In the genomic region with DNA sequence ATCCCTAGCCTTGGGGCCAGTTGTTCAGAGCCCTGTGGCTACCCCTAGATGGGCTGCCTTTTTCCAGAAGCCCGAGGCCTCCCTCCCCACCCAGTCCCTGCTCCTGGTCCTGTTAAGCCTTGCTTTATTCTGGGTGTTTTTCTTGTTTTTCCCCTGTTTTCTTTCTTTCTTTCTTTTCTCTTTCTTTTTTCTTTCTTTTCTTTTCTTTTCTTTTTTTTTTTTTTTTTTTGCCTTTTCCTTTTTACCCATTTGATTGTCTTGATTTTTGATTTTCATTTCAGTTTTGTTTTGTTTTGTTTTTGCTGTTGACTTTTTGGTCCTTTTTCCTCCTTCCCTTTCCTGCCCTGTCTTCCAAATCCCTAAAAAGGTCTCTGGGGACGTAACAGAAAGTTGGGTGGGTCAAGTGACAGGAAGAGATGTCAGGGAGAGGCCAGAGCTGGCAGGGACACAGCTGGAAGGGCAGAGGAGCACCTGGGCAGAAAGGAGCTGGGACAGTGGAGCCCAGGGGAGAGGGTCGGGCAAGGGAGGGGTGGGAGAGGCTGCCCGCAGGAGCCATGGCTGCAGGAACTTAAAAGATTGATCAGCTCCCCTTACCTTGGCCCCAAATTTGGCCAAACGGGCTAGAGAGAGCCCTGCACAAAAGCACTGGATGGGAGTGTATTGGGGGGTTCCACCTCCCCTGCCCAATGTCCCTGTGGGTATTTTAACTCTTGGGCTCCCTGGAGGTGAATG, we compare ENCODE assay signal across 25 cellular contexts. TPM values are rescaled to one million over a fixed set of nuclear protein-coding genes. Genes with fewer than 3 reads are reported as not detected.
A peak's percentile ranks its signal among the peaks of the same experiment; 100 is the strongest.
DNase-seq lines count a peak whose midpoint lies in the region; ATAC-seq, FAIRE-seq and TF ChIP-seq lines count a peak whose summit lies in the region.
"Had no signal": no experiment of that assay in that cellular context is flagged by ENCODE, and none has a peak within 500 bp of the region (broad histone marks: within the 10 kb centered on the region; RNA-seq: fewer than 3 reads in every experiment).

No MANE protein-coding gene starts in this region.

- peaks cover 11% of the 10 kb centered on the region for H3K27me3 Mint-ChIP-seq in activated CD4-positive, alpha-beta memory T cell treated with anti-CD3 and anti-CD28 coated beads, Interleukin-2, amount 10 ng/mL, durations not matched to agents 7 days and 5 days

- CTCF ChIA-PET in HepG2 (lab: Yijun Ruan, JAX; ENCODE audit: low intra/inter-chr PET ratio, low total read pairs) = no interaction called here
- CTCF ChIA-PET in activated CD4-positive, alpha-beta memory T cell treated with anti-CD3 and anti-CD28 coated beads, Interleukin-2, amount 10 ng/mL, durations not matched to agents 7 days and 5 days (lab: Charles Lee) = no interaction called here

- H3K4me1 ChIP-seq in BLaER1 (peaks cover 18% of the 10 kb centered on the region), HUES48 (ENCODE audit: control insufficient read depth, insufficient read depth, low read length) (peaks cover 33% of the 10 kb centered on the region), heart right ventricle (peaks cover 15 to 84% (median 48%) of the 10 kb centered on the region in 9 donors), HepG2 (ENCODE audit: insufficient read depth, low read length) (peaks cover 27% of the 10 kb centered on the region)
- H3K4me1 ChIP-seq: left lung, SJSA1 had no signal

- H3K36me3 ChIP-seq in BLaER1 = no peaks in the 10 kb centered on the region
- no peaks in the 10 kb centered on the region for H3K36me3 ChIP-seq in HUES48 (ENCODE audit: control insufficient read depth, insufficient read depth, low read length)
- H3K36me3 ChIP-seq in heart right ventricle = peaks cover 0 to 27% (median 0%) of the 10 kb centered on the region in 9 donors
- H3K36me3 ChIP-seq in HepG2 (replicated peaks in 1 of 2; ENCODE audit: control insufficient read depth in 1 of 2, insufficient read depth in 2 of 2, low read length in 2 of 2) = no peaks in the 10 kb centered on the region
- H3K36me3 ChIP-seq: left lung, Peyer's patch, SJSA1, tibial artery had no signal

- BruUV-seq in HepG2 (replicated peaks; lab: Mats Ljungman, UMichigan) = no TSS peak

- TF ChIP-seq POLR2A in HepG2 (IDR thresholded peaks at IDR 0.05; ENCODE audit: insufficient read depth in 1 of 2, low read depth in 2 of 2, low read length in 2 of 2) = no peak

- H3K9me3 ChIP-seq in BLaER1 (no peaks in the 10 kb centered on the region), HUES48 (ENCODE audit: control insufficient read depth, insufficient read depth, low read length) (no peaks in the 10 kb centered on the region), heart right ventricle (no peaks in the 10 kb centered on the region), HepG2 (ENCODE audit: low read length) (no peaks in the 10 kb centered on the region)
- H3K9me3 ChIP-seq: left lung, Peyer's patch, SJSA1, tibial artery had no signal

- TF ChIP-seq EP300 in HepG2 (IDR thresholded peaks at IDR 0.05; ENCODE audit: low read depth in 2 of 2, low read length in 2 of 2) (no peak), HepG2 (CRISPR knock-in tag; IDR thresholded peaks at IDR 0.05; ENCODE audit: borderline replicate concordance) (no peak)

- H4K20me1 ChIP-seq in BLaER1 (no peaks in the 10 kb centered on the region), HepG2 (ENCODE audit: insufficient read depth, low read length) (no peaks in the 10 kb centered on the region)

- FAIRE-seq in HepG2 (lab: Jason Lieb, UNC) = no peak
- FAIRE-seq: GM19239 had no signal

- H3K9ac ChIP-seq in BLaER1 (no peak overlapping the region), HUES48 (ENCODE audit: low read depth, low read length) (no peak overlapping the region), HepG2 (ENCODE audit: insufficient read depth, low read depth, low read length) (no peak overlapping the region)

- ATAC-seq in heart right ventricle = no peak
- ATAC-seq in HepG2 = no peak
- ATAC-seq in HG02973 (IDR thresholded peaks at IDR 0.05; ENCODE audit: unreplicated experiment) = no peak
- ATAC-seq: activated CD8-positive, alpha-beta T cell treated with anti-CD3 and anti-CD28 coated beads for 36 hours; left lung had no signal

- no peak overlapping the region for H3K27ac Mint-ChIP-seq in activated CD4-positive, alpha-beta memory T cell treated with anti-CD3 and anti-CD28 coated beads, Interleukin-2, amount 10 ng/mL, durations not matched to agents 7 days and 5 days
- H3K27ac Mint-ChIP-seq: activated CD8-positive, alpha-beta T cell treated with anti-CD3 and anti-CD28 coated beads for 36 hours; activated naive CD8-positive, alpha-beta T cell treated with anti-CD3 and anti-CD28 coated beads for 36 hours; endodermal cell; immature natural killer cell had no signal

- H3K4me3 ChIP-seq in BLaER1 (no peak overlapping the region), HUES48 (ENCODE audit: low read depth, low read length) (peak overlapping the region; percentile 1), heart right ventricle (no peak overlapping the region), HepG2 (replicated peaks in 1 of 3; ENCODE audit: insufficient read depth in 1 of 3, low read depth in 2 of 3, low read length in 3 of 3) (no peak overlapping the region)
- H3K4me3 ChIP-seq: left lung, Peyer's patch, SJSA1, tibial artery had no signal

- H3K79me2 ChIP-seq in HepG2 (ENCODE audit: insufficient read depth, low read length) = no peaks in the 10 kb centered on the region

- H3K9me3 Mint-ChIP-seq in activated CD4-positive, alpha-beta memory T cell treated with anti-CD3 and anti-CD28 coated beads, Interleukin-2, amount 10 ng/mL, durations not matched to agents 7 days and 5 days = no peaks in the 10 kb centered on the region
- H3K9me3 Mint-ChIP-seq: activated CD8-positive, alpha-beta T cell treated with anti-CD3 and anti-CD28 coated beads for 36 hours; activated naive CD8-positive, alpha-beta T cell treated with anti-CD3 and anti-CD28 coated beads for 36 hours; endodermal cell; immature natural killer cell had no signal

- TF ChIP-seq CTCF in heart right ventricle (IDR thresholded peaks at IDR 0.05) (no peak), HepG2 (CRISPR knock-in tag; IDR thresholded peaks at IDR 0.05) (no peak)

- WGBS in heart right ventricle, 2 donors = 23 to 25% methylated on average over 5 of the region's 5 CpGs
- 11% methylated on average over 5 of the region's 5 CpGs for WGBS in HepG2 (ENCODE audit: low lambda C conversion rate)

- in situ Hi-C loops in HepG2 (cut with HindIII; ENCODE audit: extremely low pct_ligation_motif_present, low pct_unique_long_range_greater_than_20kb) = no loop called here

- no peak for TF ChIP-seq RAD21 in HepG2 (CRISPR knock-in tag; IDR thresholded peaks at IDR 0.05)

- no peaks in the 10 kb centered on the region for H3K27me3 ChIP-seq in BLaER1
- peaks cover 13% of the 10 kb centered on the region; the same call in 1 of the 2 replicates for H3K27me3 ChIP-seq in HUES48 (ENCODE audit: control insufficient read depth, insufficient read depth, low read length)
- H3K27me3 ChIP-seq in heart right ventricle = peaks cover 0 to 17% (median 0%) of the 10 kb centered on the region in 7 donors
- peaks cover 28 to 43% of the 10 kb centered on the region in 2 experiments for H3K27me3 ChIP-seq in HepG2 (ENCODE audit: control insufficient read depth in 1 of 2, insufficient read depth in 2 of 2, low read length in 2 of 2)
- H3K27me3 ChIP-seq: Peyer's patch had no signal

- no peak for DNase-seq in heart right ventricle
- no peak for DNase-seq in HepG2 (ENCODE audit: low spot score)
- no peak for DNase-seq in NCI-H2107 treated with DMSO at 0.1 percent for 48 hours (lab: John Stamatoyannopoulos, UW; ENCODE audit: unreplicated experiment)
- no peak for DNase-seq in activated CD4-positive, alpha-beta memory T cell treated with anti-CD3 and anti-CD28 coated beads, Interleukin-2, amount 10 ng/mL, durations not matched to agents 7 days and 5 days
- DNase-seq: activated CD4-positive, alpha-beta T cell treated with anti-CD3 and anti-CD28 coated beads for 1 hour; activated CD8-positive, alpha-beta T cell treated with anti-CD3 and anti-CD28 coated beads for 36 hours; activated naive CD8-positive, alpha-beta T cell treated with anti-CD3 and anti-CD28 coated beads for 36 hours; cortex of kidney; DMS79; endodermal cell; foreskin fibroblast; GDM1; HCEC 1CT; immature natural killer cell; NCI-H1092 treated with DMSO at 0.1 percent for 48 hours; NCI-H187 treated with DMSO at 0.1 percent for 48 hours; Peyer's patch; tibial artery had no signal

- no peaks in the 10 kb centered on the region for H3K4me1 Mint-ChIP-seq in activated CD4-positive, alpha-beta memory T cell treated with anti-CD3 and anti-CD28 coated beads, Interleukin-2, amount 10 ng/mL, durations not matched to agents 7 days and 5 days
- H3K4me1 Mint-ChIP-seq: activated naive CD8-positive, alpha-beta T cell treated with anti-CD3 and anti-CD28 coated beads for 36 hours had no signal

- H3K27ac ChIP-seq in BLaER1 (peak overlapping the region; percentile 38; the same call in 1 of the 2 replicates), HUES48 (ENCODE audit: low read depth, low read length) (peak overlapping the region; percentile 3), heart right ventricle (peak overlapping the region; percentile 38 to 98 (median 68)), HepG2 (ENCODE audit: extremely low read length, insufficient read depth, low read length) (no peak overlapping the region)
- H3K27ac ChIP-seq: left lung, Peyer's patch, SJSA1, tibial artery had no signal

- H3K36me3 Mint-ChIP-seq in activated CD4-positive, alpha-beta memory T cell treated with anti-CD3 and anti-CD28 coated beads, Interleukin-2, amount 10 ng/mL, durations not matched to agents 7 days and 5 days (ENCODE audit: low read depth) = no peaks in the 10 kb centered on the region
- H3K36me3 Mint-ChIP-seq: activated naive CD8-positive, alpha-beta T cell treated with anti-CD3 and anti-CD28 coated beads for 36 hours; immature natural killer cell had no signal

- no peak overlapping the region for H3K4me3 Mint-ChIP-seq in activated CD4-positive, alpha-beta memory T cell treated with anti-CD3 and anti-CD28 coated beads, Interleukin-2, amount 10 ng/mL, durations not matched to agents 7 days and 5 days
- H3K4me3 Mint-ChIP-seq: activated CD8-positive, alpha-beta T cell treated with anti-CD3 and anti-CD28 coated beads for 36 hours; activated naive CD8-positive, alpha-beta T cell treated with anti-CD3 and anti-CD28 coated beads for 36 hours; endodermal cell; immature natural killer cell had no signal

- H2AFZ ChIP-seq in HepG2 (ENCODE audit: low read length) = no peak overlapping the region

- H3K4me2 ChIP-seq in BLaER1 = peak overlapping the region; percentile 56
- no peak overlapping the region for H3K4me2 ChIP-seq in HepG2 (ENCODE audit: low read depth, low read length)

- intact Hi-C loops in heart right ventricle (cut with DNase I) (no loop called here), HepG2 (cut with micrococcal nuclease; ENCODE audit: unreplicated experiment) (no loop called here)

- POLR2A ChIA-PET in HepG2 (lab: Yijun Ruan, JAX) = no interaction called here
- POLR2A ChIA-PET in activated CD4-positive, alpha-beta memory T cell treated with anti-CD3 and anti-CD28 coated beads, Interleukin-2, amount 10 ng/mL, durations not matched to agents 7 days and 5 days (lab: Charles Lee) = no interaction called here

RNA-seq across cellular contexts. Expression of gene MYH7B, which starts 27.6 kb away (rescaled TPM):
- total RNA-seq in heart right ventricle (100 to 1,000 TPM; 117 to 318 (median 182) TPM), HepG2 (2016; rRNA removed; fragmentation: Illumina TruSeq; extraction: Trizol) (0.18 and 0.20 TPM in 2 replicates)
- polyA plus RNA-seq in heart right ventricle (100 to 1,000 TPM in 1 of 2 donors, 10 to 100 TPM in 1; 22.1 to 962 TPM), HepG2 (2011; rRNA removed) (0.05 and 0.17 TPM in 2 replicates)
- total RNA-seq in HepG2 (2016; cell fraction: cytosol; rRNA removed; fragmentation: Illumina TruSeq; extraction: Trizol; ENCODE audit: low read depth) = 0.20 TPM in 1 of 2 replicates, not detected in the other
- total RNA-seq in HepG2 (2016; cell fraction: insoluble cytoplasmic fraction; rRNA removed; fragmentation: Illumina TruSeq; extraction: Trizol) = 0.19 TPM in 1 of 2 replicates, not detected in the other
- total RNA-seq in HepG2 (2016; cell fraction: membrane; rRNA removed; fragmentation: Illumina TruSeq; extraction: Trizol) = 0.14 and 0.25 TPM in 2 replicates
- 0.50 and 0.93 TPM in 2 replicates for total RNA-seq in HepG2 (2016; cell fraction: nucleus; rRNA removed; fragmentation: Illumina TruSeq; extraction: Trizol)
- polyA plus RNA-seq in HepG2 (2011; cell fraction: cytosol; rRNA removed) = 0.03 and 0.04 TPM in 2 replicates
- 0.80 and 0.90 TPM in 2 replicates for polyA plus RNA-seq in HepG2 (2011; cell fraction: nucleus; rRNA removed)
- 0.51 and 0.55 TPM in 2 replicates for polyA plus RNA-seq in HepG2 (2012)
- 0.02 and 0.24 TPM in 2 replicates for polyA plus RNA-seq in HepG2 (2016; cell fraction: cytosol; fragmentation: Illumina TruSeq; extraction: Trizol; ENCODE audit: low read depth)
- 0.23 and 0.37 TPM in 2 replicates for polyA plus RNA-seq in HepG2 (2016; cell fraction: insoluble cytoplasmic fraction; fragmentation: Illumina TruSeq; extraction: Trizol; ENCODE audit: low read depth)
- polyA plus RNA-seq in HepG2 (2016; cell fraction: membrane; fragmentation: Illumina TruSeq; extraction: Trizol; ENCODE audit: low read depth) = 0.21 and 0.32 TPM in 2 replicates
- 0.96 and 2.1 TPM in 2 replicates for polyA plus RNA-seq in HepG2 (2016; cell fraction: nucleus; fragmentation: Illumina TruSeq; extraction: Trizol; ENCODE audit: insufficient read depth, low read depth)
- 0.09 TPM in 1 of 2 replicates, not detected in the other for polyA minus RNA-seq in HepG2 (2011; rRNA and poly(A)+ RNA removed; ENCODE audit: low replicate concordance)
- polyA minus RNA-seq in HepG2 (2011; cell fraction: cytosol; rRNA and poly(A)+ RNA removed) = not detected in 2 replicates
- 0.13 and 0.50 TPM in 2 replicates for polyA minus RNA-seq in HepG2 (2011; cell fraction: nucleus; rRNA and poly(A)+ RNA removed)
- under 1 TPM; 0.08 to 0.15 TPM for total RNA-seq in activated CD4-positive, alpha-beta memory T cell treated with anti-CD3 and anti-CD28 coated beads, Interleukin-2, amount 10 ng/mL, durations not matched to agents 7 days and 5 days
- total RNA-seq: esophagus mucosa, SJSA1 had no signal
- polyA plus RNA-seq: immature natural killer cell had no signal

RNA-seq across cellular contexts. Expression of gene GSS, which starts 27.6 kb away (rescaled TPM):
- total RNA-seq in heart right ventricle (10 to 100 TPM; 20.0 to 33.2 (median 24.7) TPM), HepG2 (2016; rRNA removed; fragmentation: Illumina TruSeq; extraction: Trizol) (102 and 107 TPM in 2 replicates)
- polyA plus RNA-seq in heart right ventricle (10 to 100 TPM; 30.6 to 60.4 TPM), HepG2 (2011; rRNA removed) (74.1 and 80.1 TPM in 2 replicates)
- total RNA-seq in HepG2 (2016; cell fraction: cytosol; rRNA removed; fragmentation: Illumina TruSeq; extraction: Trizol; ENCODE audit: low read depth) = 24.0 and 24.9 TPM in 2 replicates
- 101 and 108 TPM in 2 replicates for total RNA-seq in HepG2 (2016; cell fraction: insoluble cytoplasmic fraction; rRNA removed; fragmentation: Illumina TruSeq; extraction: Trizol)
- total RNA-seq in HepG2 (2016; cell fraction: membrane; rRNA removed; fragmentation: Illumina TruSeq; extraction: Trizol) = 34.7 and 36.9 TPM in 2 replicates
- total RNA-seq in HepG2 (2016; cell fraction: nucleus; rRNA removed; fragmentation: Illumina TruSeq; extraction: Trizol) = 65.3 and 66.8 TPM in 2 replicates
- 61.4 and 72.0 TPM in 2 replicates for polyA plus RNA-seq in HepG2 (2011; cell fraction: cytosol; rRNA removed)
- 134 and 148 TPM in 2 replicates for polyA plus RNA-seq in HepG2 (2011; cell fraction: nucleus; rRNA removed)
- polyA plus RNA-seq in HepG2 (2012) = 34.1 and 41.6 TPM in 2 replicates
- polyA plus RNA-seq in HepG2 (2016; cell fraction: cytosol; fragmentation: Illumina TruSeq; extraction: Trizol; ENCODE audit: low read depth) = 19.2 and 19.4 TPM in 2 replicates
- 102 and 104 TPM in 2 replicates for polyA plus RNA-seq in HepG2 (2016; cell fraction: insoluble cytoplasmic fraction; fragmentation: Illumina TruSeq; extraction: Trizol; ENCODE audit: low read depth)
- 24.4 and 27.0 TPM in 2 replicates for polyA plus RNA-seq in HepG2 (2016; cell fraction: membrane; fragmentation: Illumina TruSeq; extraction: Trizol; ENCODE audit: low read depth)
- polyA plus RNA-seq in HepG2 (2016; cell fraction: nucleus; fragmentation: Illumina TruSeq; extraction: Trizol; ENCODE audit: insufficient read depth, low read depth) = 106 and 116 TPM in 2 replicates
- polyA minus RNA-seq in HepG2 (2011; rRNA and poly(A)+ RNA removed; ENCODE audit: low replicate concordance) = 86.0 and 125 TPM in 2 replicates
- 23.0 and 28.1 TPM in 2 replicates for polyA minus RNA-seq in HepG2 (2011; cell fraction: cytosol; rRNA and poly(A)+ RNA removed)
- polyA minus RNA-seq in HepG2 (2011; cell fraction: nucleus; rRNA and poly(A)+ RNA removed) = 65.4 and 67.3 TPM in 2 replicates
- 10 to 100 TPM; 54.2 to 60.0 TPM for total RNA-seq in activated CD4-positive, alpha-beta memory T cell treated with anti-CD3 and anti-CD28 coated beads, Interleukin-2, amount 10 ng/mL, durations not matched to agents 7 days and 5 days

Comparison
In these comparisons a context has a peak if more than half of its experiments do, and no peak if none do; other contexts are left out.
1. RNA of gene MYH7B, which starts 27.6 kb away (total RNA-seq): 117 to 318 TPM in heart right ventricle; 0.14 to 0.93 TPM in HepG2 and 0.08 to 0.15 TPM in activated CD4-positive, alpha-beta memory T cell treated with anti-CD3 and anti-CD28 coated beads, Interleukin-2, amount 10 ng/mL, durations not matched to agents 7 days and 5 days; every median in the first group is over 10 times any median in the second.